Comparison of ENCODE assay signal across 27 cellular contexts in the genomic region with DNA sequence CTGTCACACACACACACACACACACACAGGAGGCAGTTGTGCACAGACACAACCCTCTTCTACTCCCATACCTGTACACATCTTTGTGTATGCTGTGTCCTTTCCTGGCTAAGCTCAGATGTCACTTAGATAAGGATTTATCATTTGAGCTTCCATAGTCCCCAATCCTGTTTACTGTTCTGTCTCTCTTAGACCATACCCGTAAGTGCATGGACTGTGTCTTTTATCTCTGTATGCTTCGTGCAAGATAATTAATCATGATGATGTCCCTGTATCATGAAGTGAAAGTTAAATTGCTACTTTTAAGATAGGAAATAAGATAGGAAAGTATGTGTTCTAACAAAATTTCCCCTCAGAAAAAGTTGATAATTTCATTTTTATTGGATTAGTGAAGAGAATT. TPM values are rescaled to one million over a fixed set of nuclear protein-coding genes. Genes with fewer than 3 reads are reported as not detected.
"Had no signal": no experiment of that assay in that cellular context is flagged by ENCODE, and none has a peak within 500 bp of the region (broad histone marks: within the 10 kb centered on the region; RNA-seq: fewer than 3 reads in every experiment).

No MANE protein-coding gene starts in this region.

- H2AFZ ChIP-seq: hepatocyte had no signal

- H3K4me2 ChIP-seq: hepatocyte had no signal

- H3K27me3 Mint-ChIP-seq: memory B cell had no signal

- H3K4me3 Mint-ChIP-seq: endodermal cell, memory B cell, natural killer cell had no signal

- H3K4me1 ChIP-seq: esophagus muscularis mucosa, foreskin keratinocyte, gastroesophageal sphincter, heart left ventricle, pancreas, right lobe of liver, tibial nerve, upper lobe of left lung, uterus had no signal

- H3K4me3 ChIP-seq: dorsolateral prefrontal cortex, esophagus muscularis mucosa, gastroesophageal sphincter, heart left ventricle, hepatocyte, lung, pancreas, right lobe of liver, thoracic aorta, tibial nerve, upper lobe of left lung, uterus had no signal

- H3K36me3 ChIP-seq: pancreas, uterus had no signal

- H3K4me1 Mint-ChIP-seq: endodermal cell had no signal

- H3K27me3 ChIP-seq: dorsolateral prefrontal cortex, esophagus muscularis mucosa, foreskin keratinocyte, gastroesophageal sphincter, heart left ventricle, hepatocyte, neutrophil, pancreas, right lobe of liver, tibial nerve, upper lobe of left lung, uterus had no signal

- H3K27ac Mint-ChIP-seq: endodermal cell, memory B cell, natural killer cell had no signal

- H3K36me3 Mint-ChIP-seq: natural killer cell had no signal

- FAIRE-seq: colon, kidney, pancreas, small intestine had no signal

- H3K79me2 ChIP-seq: hepatocyte had no signal

- H3K9me3 ChIP-seq: esophagus muscularis mucosa, gastroesophageal sphincter, heart left ventricle, neutrophil, pancreas, right lobe of liver, thoracic aorta, tibial nerve, upper lobe of left lung, uterus had no signal

- ATAC-seq: foreskin keratinocyte, gastroesophageal sphincter, heart left ventricle, left lobe of liver, natural killer cell, pancreas, right lobe of liver had no signal

- H3K9me3 Mint-ChIP-seq: endodermal cell, memory B cell, natural killer cell had no signal

- DNase-seq: dorsolateral prefrontal cortex; effector CD8-positive, alpha-beta T cell; endodermal cell; foreskin keratinocyte; heart left ventricle; kidney; natural killer cell; pancreas; right lobe of liver; small intestine; stimulated activated CD4-positive, alpha-beta T cell treated with anti-CD3 and anti-CD28 coated beads, Interleukin-15, amount 100 ng/mL, for 24 hours; stimulated activated CD4-positive, alpha-beta T cell treated with anti-CD3 and anti-CD28 coated beads, Interleukin-2, amount 100 ng/mL, for 48 hours; stimulated activated naive CD4-positive, alpha-beta T cell; upper lobe of left lung; uterus had no signal

- H3K27ac ChIP-seq: dorsolateral prefrontal cortex, epithelial cell of prostate, esophagus muscularis mucosa, foreskin keratinocyte, gastroesophageal sphincter, heart left ventricle, hepatocyte, neutrophil, pancreas, right lobe of liver, thoracic aorta, tibial nerve, upper lobe of left lung, uterus had no signal

RNA-seq across cellular contexts. Expression of gene HTATIP2, which starts 54.3 kb away (rescaled TPM):
- polyA plus RNA-seq: neural cell had no signal
